8 cellular contexts compared by ENCODE assay signal in genomic region chr14:68793734-68794129, GRCh38. TPM values are rescaled to one million over a fixed set of nuclear protein-coding genes. Genes with fewer than 3 reads are reported as not detected.
A peak's percentile ranks its signal among the peaks of the same experiment; 100 is the strongest.
DNase-seq lines count a peak whose midpoint lies in the region; ATAC-seq and TF ChIP-seq lines count a peak whose summit lies in the region.

No MANE protein-coding gene starts in this region.

- TF ChIP-seq EP300 in gastroesophageal sphincter (IDR thresholded peaks at IDR 0.05): no peak

- CTCF ChIA-PET in HEK293 (lab: Yijun Ruan, JAX): no interaction called here

- H3K9me3 ChIP-seq in HEK293 (ENCODE audit: control insufficient read depth, insufficient read depth, low read depth, low read length) (no peaks in the 10 kb centered on the region), gastroesophageal sphincter (no peaks in the 10 kb centered on the region)

- peak overlapping the region; percentile 100 for H3K27ac Mint-ChIP-seq in activated CD4-positive, alpha-beta T cell treated with anti-CD3 and anti-CD28 coated beads, Interleukin-2, amount 10 ng/mL, durations not matched to agents 24 days and 14 days

- H3K36me3 Mint-ChIP-seq in activated CD4-positive, alpha-beta T cell treated with anti-CD3 and anti-CD28 coated beads, Interleukin-2, amount 10 ng/mL, durations not matched to agents 24 days and 14 days (ENCODE audit: low read depth): peaks cover 40% of the 10 kb centered on the region

- H3K4me1 Mint-ChIP-seq in activated CD4-positive, alpha-beta T cell treated with anti-CD3 and anti-CD28 coated beads, Interleukin-2, amount 10 ng/mL, durations not matched to agents 24 days and 14 days: peaks cover 52% of the 10 kb centered on the region

- peak; percentile 2 for ATAC-seq in gastroesophageal sphincter
- ATAC-seq in left lobe of liver: no peak
- no peak for ATAC-seq in HG03095 (IDR thresholded peaks at IDR 0.05; ENCODE audit: unreplicated experiment)

- H3K4me3 Mint-ChIP-seq in activated CD4-positive, alpha-beta T cell treated with anti-CD3 and anti-CD28 coated beads, Interleukin-2, amount 10 ng/mL, durations not matched to agents 24 days and 14 days: peak overlapping the region; percentile 93

- H3K27ac ChIP-seq in HEK293 (ENCODE audit: extremely low read depth, low read depth, low read length): peak overlapping the region; percentile 99
- peak overlapping the region; percentile 98 to 100 (median 100) for H3K27ac ChIP-seq in gastroesophageal sphincter

- no peaks in the 10 kb centered on the region for H3K27me3 ChIP-seq in gastroesophageal sphincter

- TF ChIP-seq CTCF in HEK293 (tag by site-specific recombination; IDR thresholded peaks at IDR 0.05): no peak
- no peak for TF ChIP-seq CTCF in gastroesophageal sphincter (IDR thresholded peaks at IDR 0.05)

- POLR2A ChIA-PET in HEK293 (lab: Yijun Ruan, JAX): interaction anchor here (0.5 to 1.5 kb wide), 10 partner anchors 13 to 1388 kb away, joined by 3 to 12 read pairs (median 4); no protein-coding TSS in a partner anchor

- H3K27me3 Mint-ChIP-seq in activated CD4-positive, alpha-beta T cell treated with anti-CD3 and anti-CD28 coated beads, Interleukin-2, amount 10 ng/mL, durations not matched to agents 24 days and 14 days: no peaks in the 10 kb centered on the region

- no peak for TF ChIP-seq POLR2A in gastroesophageal sphincter (IDR thresholded peaks at IDR 0.05)

- H3K4me3 ChIP-seq in HEK293 (ENCODE audit: low read depth, low read length): peak overlapping the region; percentile 65
- H3K4me3 ChIP-seq in gastroesophageal sphincter: peak overlapping the region; percentile 65 to 87

- H3K4me1 ChIP-seq in HEK293 (ENCODE audit: control insufficient read depth, insufficient read depth, low read length) (peaks cover 7% of the 10 kb centered on the region; the same call in 1 of the 2 replicates), gastroesophageal sphincter (peaks cover 0 to 27% (median 8%) of the 10 kb centered on the region in 3 donors)

- H3K9me3 Mint-ChIP-seq in activated CD4-positive, alpha-beta T cell treated with anti-CD3 and anti-CD28 coated beads, Interleukin-2, amount 10 ng/mL, durations not matched to agents 24 days and 14 days: no peaks in the 10 kb centered on the region

- WGBS in gastroesophageal sphincter (ENCODE audit: low coverage in 1 of 2), 2 donors: 0% methylated on average over 6 to 7 of the region's 33 CpGs

- DNase-seq in activated CD4-positive, alpha-beta T cell treated with anti-CD3 and anti-CD28 coated beads, Interleukin-2, amount 10 ng/mL, durations not matched to agents 24 days and 14 days: no peak
- DNase-seq in retina: peak; percentile 70
- DNase-seq in left lobe of liver (ENCODE audit: low spot score): no peak
- DNase-seq in AG08395 (ENCODE audit: low spot score): no peak
- DNase-seq in NCI-H146 treated with DMSO at 0.1 percent for 48 hours (lab: John Stamatoyannopoulos, UW; ENCODE audit: unreplicated experiment): no peak

- peaks cover 7 to 19% of the 10 kb centered on the region in 2 experiments; a peak in 2 of 3 replicates for H3K36me3 ChIP-seq in HEK293 (ENCODE audit: control insufficient read depth in 2 of 2, insufficient read depth in 1 of 2, low read length in 2 of 2)
- H3K36me3 ChIP-seq in gastroesophageal sphincter: peaks cover 0 to 29% of the 10 kb centered on the region in 2 donors

- intact Hi-C loops in activated CD4-positive, alpha-beta T cell treated with anti-CD3 and anti-CD28 coated beads, Interleukin-2, amount 10 ng/mL, durations not matched to agents 24 days and 14 days (cut with micrococcal nuclease): loop anchor here (1.0 to 10.0 kb wide), 9 partner anchors 13 to 821 kb away; partner anchors contain the start of genes ACTN1 and SUSD6

TF ChIP-seq in HEK293, 187 proteins besides CTCF, POLR2A, EP300 and RAD21:
- TF ChIP-seq AEBP2 (tag by site-specific recombination; IDR thresholded peaks at IDR 0.05; ENCODE audit: borderline replicate concordance): no peak
- no peak for TF ChIP-seq ZNF670 (tag by site-specific recombination; IDR thresholded peaks at IDR 0.05; ENCODE audit: low read depth)
- peak; percentile 34; the same call in 1 of the 2 replicates for TF ChIP-seq KLF1 (tag by site-specific recombination; IDR thresholded peaks at IDR 0.05)
- 0 out of 2 replicates have a peak, but pooled peaks have one; percentile 6 for TF ChIP-seq FEZF1 (tag by site-specific recombination; IDR thresholded peaks at IDR 0.05)
- TF ChIP-seq ZNF121 (tag by site-specific recombination; IDR thresholded peaks at IDR 0.05): no peak
- TF ChIP-seq ZNF19 (tag by site-specific recombination; IDR thresholded peaks at IDR 0.05; ENCODE audit: low read depth): no peak
- TF ChIP-seq ZNF140 (tag by site-specific recombination; IDR thresholded peaks at IDR 0.05): no peak
- TF ChIP-seq IKZF3 (tag by site-specific recombination; IDR thresholded peaks at IDR 0.05): peak; percentile 50; the same call in 1 of the 2 replicates
- TF ChIP-seq ZNF449 (tag by site-specific recombination; IDR thresholded peaks at IDR 0.05): no peak
- TF ChIP-seq ZBTB26 (tag by site-specific recombination; optimal IDR thresholded peaks at IDR 0.05): peak; percentile 27
- TF ChIP-seq ZBTB8A (tag by site-specific recombination; IDR thresholded peaks at IDR 0.05): peak; percentile 79
- TF ChIP-seq ZNF600 (tag by site-specific recombination; IDR thresholded peaks at IDR 0.05): 0 out of 2 replicates have a peak, but pooled peaks have one; percentile 27
- no peak for TF ChIP-seq ZNF664 (tag by site-specific recombination; IDR thresholded peaks at IDR 0.05)
- TF ChIP-seq PATZ1 (tag by site-specific recombination; IDR thresholded peaks at IDR 0.05): no peak
- 0 out of 2 replicates have a peak, but pooled peaks have one; percentile 5 for TF ChIP-seq EGR2 (tag by site-specific recombination; IDR thresholded peaks at IDR 0.05; ENCODE audit: low read depth)

RNA-seq across cellular contexts. Expression of gene ZFP36L1, which starts 0.9 kb away (rescaled TPM):
- total RNA-seq in activated CD4-positive, alpha-beta T cell treated with anti-CD3 and anti-CD28 coated beads, Interleukin-2, amount 10 ng/mL, durations not matched to agents 24 days and 14 days: 106 TPM in 2 replicates
- 100 to 1,000 TPM; 154 to 451 (median 280) TPM for total RNA-seq in gastroesophageal sphincter
- total RNA-seq in left lobe of liver: 236 TPM
